1 cellular context compared by ENCODE assay signal in the genomic region with DNA sequence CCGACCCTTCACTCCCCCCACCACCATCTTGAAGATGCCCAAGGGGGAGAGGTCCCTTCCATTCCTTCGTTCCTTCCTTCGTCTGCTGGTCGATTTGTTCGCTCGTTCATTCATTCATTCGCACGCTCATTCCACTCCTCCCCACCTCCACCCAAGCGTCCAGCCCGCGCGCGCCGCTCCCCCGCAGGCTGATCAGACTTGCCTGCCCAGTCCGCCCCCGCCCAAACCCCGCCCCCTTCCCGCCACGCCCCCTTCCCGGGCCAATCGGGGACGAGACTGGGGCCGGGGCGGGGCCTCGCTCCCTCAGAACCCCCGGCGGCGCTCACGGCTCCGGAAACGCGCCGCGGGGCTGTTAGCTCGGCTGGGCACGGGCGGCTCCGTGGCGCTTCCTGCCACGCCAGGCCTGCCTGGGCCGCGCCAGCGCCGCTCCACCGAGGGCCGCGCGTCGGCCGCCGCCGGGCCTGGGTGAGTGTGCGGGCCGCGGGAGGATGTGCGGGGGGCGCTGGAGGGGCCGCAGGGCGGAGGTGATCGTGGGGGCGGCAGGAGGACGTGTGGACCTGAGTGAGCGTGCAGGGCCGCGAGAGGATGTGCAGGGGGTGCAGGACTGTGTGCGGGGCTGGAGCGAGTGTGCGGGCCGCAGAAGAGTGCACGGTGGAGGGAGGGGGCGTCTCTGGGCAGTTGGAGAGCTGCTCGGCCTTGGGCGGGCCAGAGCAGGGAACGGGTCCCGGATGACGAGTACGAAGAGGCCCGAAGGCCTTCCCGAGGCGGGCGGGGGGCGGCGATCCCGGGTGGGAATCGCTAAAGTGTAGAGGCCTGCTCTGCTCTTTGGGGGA.
TF ChIP-seq lines count a peak whose summit lies in the region.

Gene ZNF275, plus strand, starts transcription at position 333 of the 833 bp plus-strand sequence. CDS start 2,527 bp downstream, outside the sequence.

TF ChIP-seq in HEK293, 187 proteins besides CTCF, POLR2A, EP300 and RAD21 (continued from another document and continues in another):
- TF ChIP-seq ZBTB21 (tag by site-specific recombination; IDR thresholded peaks at IDR 0.05) = no peak
- TF ChIP-seq, protein P1, sequence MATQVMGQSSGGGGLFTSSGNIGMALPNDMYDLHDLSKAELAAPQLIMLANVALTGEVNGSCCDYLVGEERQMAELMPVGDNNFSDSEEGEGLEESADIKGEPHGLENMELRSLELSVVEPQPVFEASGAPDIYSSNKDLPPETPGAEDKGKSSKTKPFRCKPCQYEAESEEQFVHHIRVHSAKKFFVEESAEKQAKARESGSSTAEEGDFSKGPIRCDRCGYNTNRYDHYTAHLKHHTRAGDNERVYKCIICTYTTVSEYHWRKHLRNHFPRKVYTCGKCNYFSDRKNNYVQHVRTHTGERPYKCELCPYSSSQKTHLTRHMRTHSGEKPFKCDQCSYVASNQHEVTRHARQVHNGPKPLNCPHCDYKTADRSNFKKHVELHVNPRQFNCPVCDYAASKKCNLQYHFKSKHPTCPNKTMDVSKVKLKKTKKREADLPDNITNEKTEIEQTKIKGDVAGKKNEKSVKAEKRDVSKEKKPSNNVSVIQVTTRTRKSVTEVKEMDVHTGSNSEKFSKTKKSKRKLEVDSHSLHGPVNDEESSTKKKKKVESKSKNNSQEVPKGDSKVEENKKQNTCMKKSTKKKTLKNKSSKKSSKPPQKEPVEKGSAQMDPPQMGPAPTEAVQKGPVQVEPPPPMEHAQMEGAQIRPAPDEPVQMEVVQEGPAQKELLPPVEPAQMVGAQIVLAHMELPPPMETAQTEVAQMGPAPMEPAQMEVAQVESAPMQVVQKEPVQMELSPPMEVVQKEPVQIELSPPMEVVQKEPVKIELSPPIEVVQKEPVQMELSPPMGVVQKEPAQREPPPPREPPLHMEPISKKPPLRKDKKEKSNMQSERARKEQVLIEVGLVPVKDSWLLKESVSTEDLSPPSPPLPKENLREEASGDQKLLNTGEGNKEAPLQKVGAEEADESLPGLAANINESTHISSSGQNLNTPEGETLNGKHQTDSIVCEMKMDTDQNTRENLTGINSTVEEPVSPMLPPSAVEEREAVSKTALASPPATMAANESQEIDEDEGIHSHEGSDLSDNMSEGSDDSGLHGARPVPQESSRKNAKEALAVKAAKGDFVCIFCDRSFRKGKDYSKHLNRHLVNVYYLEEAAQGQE (tag by site-specific recombination; IDR thresholded peaks at IDR 0.05) = no peak
- no peak; the same call in 1 of the 2 replicates for TF ChIP-seq ELK4 (IDR thresholded peaks at IDR 0.05; ENCODE audit: borderline replicate concordance, low read depth, low read length)
- no peak for TF ChIP-seq TRIM28 (IDR thresholded peaks at IDR 0.05; ENCODE audit: borderline replicate concordance, low read length)
- no peak for TF ChIP-seq ZBTB49 (tag by site-specific recombination; IDR thresholded peaks at IDR 0.05; ENCODE audit: low read depth)
- no peak for TF ChIP-seq PRDM6 (tag by site-specific recombination; IDR thresholded peaks at IDR 0.05)
- TF ChIP-seq ZNF654 (tag by site-specific recombination; IDR thresholded peaks at IDR 0.05; ENCODE audit: low read depth) = no peak
- TF ChIP-seq INSM2 (tag by site-specific recombination; IDR thresholded peaks at IDR 0.05) = no peak
- TF ChIP-seq, protein P2, sequence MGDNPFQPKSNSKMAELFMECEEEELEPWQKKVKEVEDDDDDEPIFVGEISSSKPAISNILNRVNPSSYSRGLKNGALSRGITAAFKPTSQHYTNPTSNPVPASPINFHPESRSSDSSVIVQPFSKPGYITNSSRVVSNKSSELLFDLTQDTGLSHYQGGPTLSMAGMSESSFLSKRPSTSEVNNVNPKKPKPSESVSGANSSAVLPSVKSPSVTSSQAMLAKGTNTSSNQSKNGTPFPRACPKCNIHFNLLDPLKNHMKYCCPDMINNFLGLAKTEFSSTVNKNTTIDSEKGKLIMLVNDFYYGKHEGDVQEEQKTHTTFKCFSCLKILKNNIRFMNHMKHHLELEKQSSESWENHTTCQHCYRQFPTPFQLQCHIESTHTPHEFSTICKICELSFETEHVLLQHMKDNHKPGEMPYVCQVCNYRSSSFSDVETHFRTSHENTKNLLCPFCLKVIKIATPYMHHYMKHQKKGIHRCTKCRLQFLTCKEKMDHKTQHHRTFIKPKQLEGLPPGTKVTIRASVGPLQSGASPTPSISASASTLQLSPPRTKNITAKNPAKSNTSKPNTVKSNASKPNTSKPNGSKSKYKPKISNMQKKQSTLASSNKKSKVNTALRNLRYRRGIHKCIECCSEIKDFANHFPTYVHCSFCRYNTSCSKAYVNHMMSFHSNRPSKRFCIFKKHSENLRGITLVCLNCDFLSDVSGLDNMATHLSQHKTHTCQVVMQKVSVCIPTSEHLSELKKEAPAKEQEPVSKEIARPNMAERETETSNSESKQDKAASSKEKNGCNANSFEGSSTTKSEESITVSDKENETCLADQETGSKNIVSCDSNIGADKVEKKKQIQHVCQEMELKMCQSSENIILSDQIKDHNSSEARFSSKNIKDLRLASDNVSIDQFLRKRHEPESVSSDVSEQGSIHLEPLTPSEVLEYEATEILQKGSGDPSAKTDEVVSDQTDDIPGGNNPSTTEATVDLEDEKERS (tag by site-specific recombination; IDR thresholded peaks at IDR 0.05) = no peak
- TF ChIP-seq ZNF274 (IDR thresholded peaks at IDR 0.05; ENCODE audit: low read length) = no peak
- TF ChIP-seq ZNF274 (tag by site-specific recombination; IDR thresholded peaks at IDR 0.05; ENCODE audit: borderline replicate concordance) = no peak
- TF ChIP-seq MZF1 (tag by site-specific recombination; IDR thresholded peaks at IDR 0.05; ENCODE audit: borderline replicate concordance) = no peak
- no peak for TF ChIP-seq ZFP37 (tag by site-specific recombination; IDR thresholded peaks at IDR 0.05)
- no peak for TF ChIP-seq ZNF473 (tag by site-specific recombination; IDR thresholded peaks at IDR 0.05)
- no peak for TF ChIP-seq ZNF350 (tag by site-specific recombination; IDR thresholded peaks at IDR 0.05)
- TF ChIP-seq, protein P3, sequence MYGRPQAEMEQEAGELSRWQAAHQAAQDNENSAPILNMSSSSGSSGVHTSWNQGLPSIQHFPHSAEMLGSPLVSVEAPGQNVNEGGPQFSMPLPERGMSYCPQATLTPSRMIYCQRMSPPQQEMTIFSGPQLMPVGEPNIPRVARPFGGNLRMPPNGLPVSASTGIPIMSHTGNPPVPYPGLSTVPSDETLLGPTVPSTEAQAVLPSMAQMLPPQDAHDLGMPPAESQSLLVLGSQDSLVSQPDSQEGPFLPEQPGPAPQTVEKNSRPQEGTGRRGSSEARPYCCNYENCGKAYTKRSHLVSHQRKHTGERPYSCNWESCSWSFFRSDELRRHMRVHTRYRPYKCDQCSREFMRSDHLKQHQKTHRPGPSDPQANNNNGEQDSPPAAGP (tag by site-specific recombination; IDR thresholded peaks at IDR 0.05) = peak; percentile 17; the same call in 1 of the 2 replicates
- no peak for TF ChIP-seq ZNF394 (tag by site-specific recombination; IDR thresholded peaks at IDR 0.05; ENCODE audit: borderline replicate concordance)
- no peak for TF ChIP-seq ZNF600 (tag by site-specific recombination; IDR thresholded peaks at IDR 0.05)
- TF ChIP-seq ZNF560 (tag by site-specific recombination; IDR thresholded peaks at IDR 0.05; ENCODE audit: borderline replicate concordance) = no peak
- no peak for TF ChIP-seq GFI1B (tag by site-specific recombination; IDR thresholded peaks at IDR 0.05)
- TF ChIP-seq ZNF624 (tag by site-specific recombination; IDR thresholded peaks at IDR 0.05) = no peak
- TF ChIP-seq ZNF184 (tag by site-specific recombination; IDR thresholded peaks at IDR 0.05) = no peak
- peak; percentile 57; the same call in 1 of the 2 replicates for TF ChIP-seq SP3 (tag by site-specific recombination; IDR thresholded peaks at IDR 0.05)
- TF ChIP-seq ZSCAN30 (tag by site-specific recombination; IDR thresholded peaks at IDR 0.05) = no peak
- TF ChIP-seq, protein P4, sequence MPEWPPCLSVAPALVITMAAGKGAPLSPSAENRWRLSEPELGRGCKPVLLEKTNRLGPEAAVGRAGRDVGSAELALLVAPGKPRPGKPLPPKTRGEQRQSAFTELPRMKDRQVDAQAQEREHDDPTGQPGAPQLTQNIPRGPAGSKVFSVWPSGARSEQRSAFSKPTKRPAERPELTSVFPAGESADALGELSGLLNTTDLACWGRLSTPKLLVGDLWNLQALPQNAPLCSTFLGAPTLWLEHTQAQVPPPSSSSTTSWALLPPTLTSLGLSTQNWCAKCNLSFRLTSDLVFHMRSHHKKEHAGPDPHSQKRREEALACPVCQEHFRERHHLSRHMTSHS (tag by site-specific recombination; IDR thresholded peaks at IDR 0.05) = no peak
- TF ChIP-seq BCL11B (tag by site-specific recombination; IDR thresholded peaks at IDR 0.05; ENCODE audit: low read depth) = no peak
- TF ChIP-seq KLF10 (tag by site-specific recombination; IDR thresholded peaks at IDR 0.05) = peak; percentile 30; the same call in 1 of the 2 replicates
- TF ChIP-seq, protein P5, sequence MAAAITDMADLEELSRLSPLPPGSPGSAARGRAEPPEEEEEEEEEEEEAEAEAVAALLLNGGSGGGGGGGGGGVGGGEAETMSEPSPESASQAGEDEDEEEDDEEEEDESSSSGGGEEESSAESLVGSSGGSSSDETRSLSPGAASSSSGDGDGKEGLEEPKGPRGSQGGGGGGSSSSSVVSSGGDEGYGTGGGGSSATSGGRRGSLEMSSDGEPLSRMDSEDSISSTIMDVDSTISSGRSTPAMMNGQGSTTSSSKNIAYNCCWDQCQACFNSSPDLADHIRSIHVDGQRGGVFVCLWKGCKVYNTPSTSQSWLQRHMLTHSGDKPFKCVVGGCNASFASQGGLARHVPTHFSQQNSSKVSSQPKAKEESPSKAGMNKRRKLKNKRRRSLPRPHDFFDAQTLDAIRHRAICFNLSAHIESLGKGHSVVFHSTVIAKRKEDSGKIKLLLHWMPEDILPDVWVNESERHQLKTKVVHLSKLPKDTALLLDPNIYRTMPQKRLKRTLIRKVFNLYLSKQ (tag by site-specific recombination; IDR thresholded peaks at IDR 0.05; ENCODE audit: borderline replicate concordance) = no peak
- TF ChIP-seq ZNF514 (tag by site-specific recombination; IDR thresholded peaks at IDR 0.05) = no peak
- no peak; the same call in none of the 2 replicates for TF ChIP-seq ZNF335 (tag by site-specific recombination; conservative IDR thresholded peaks at IDR 0.05)
- no peak for TF ChIP-seq ZNF37A (tag by site-specific recombination; IDR thresholded peaks at IDR 0.05)
- TF ChIP-seq, protein P6, sequence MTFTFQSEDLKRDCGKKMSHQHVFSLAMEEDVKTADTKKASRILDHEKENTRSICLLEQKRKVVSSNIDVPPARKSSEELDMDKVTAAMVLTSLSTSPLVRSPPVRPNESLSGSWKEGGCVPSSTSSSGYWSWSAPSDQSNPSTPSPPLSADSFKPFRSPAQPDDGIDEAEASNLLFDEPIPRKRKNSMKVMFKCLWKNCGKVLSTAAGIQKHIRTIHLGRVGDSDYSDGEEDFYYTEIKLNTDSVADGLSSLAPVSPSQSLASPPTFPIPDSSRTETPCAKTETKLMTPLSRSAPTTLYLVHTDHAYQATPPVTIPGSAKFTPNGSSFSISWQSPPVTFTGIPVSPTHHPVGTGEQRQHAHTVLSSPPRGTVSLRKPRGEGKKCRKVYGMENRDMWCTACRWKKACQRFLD (tag by site-specific recombination; IDR thresholded peaks at IDR 0.05) = no peak
- peak; percentile 39; the same call in 1 of the 2 replicates for TF ChIP-seq YY1 (tag by site-specific recombination; IDR thresholded peaks at IDR 0.05)
- no peak for TF ChIP-seq RBAK (tag by site-specific recombination; IDR thresholded peaks at IDR 0.05)
- no peak for TF ChIP-seq ZNF776 (tag by site-specific recombination; IDR thresholded peaks at IDR 0.05; ENCODE audit: borderline replicate concordance)
- TF ChIP-seq YY2 (tag by site-specific recombination; IDR thresholded peaks at IDR 0.05) = no peak
- no peak for TF ChIP-seq ZNF157 (tag by site-specific recombination; IDR thresholded peaks at IDR 0.05)
- TF ChIP-seq ZNF391 (tag by site-specific recombination; IDR thresholded peaks at IDR 0.05; ENCODE audit: borderline replicate concordance, low read depth) = no peak
